In genomic region chrX:13010546-13010945, GRCh38 we compare ENCODE assay signal across 1 cellular context.
TF ChIP-seq lines count a peak whose summit lies in the region.

No MANE protein-coding gene starts in this region.

TF ChIP-seq in IMR-90, 13 proteins besides CTCF, POLR2A, EP300 and RAD21:
- TF ChIP-seq RCOR1 (IDR thresholded peaks at IDR 0.05; ENCODE audit: insufficient replicate concordance, low read length) (no peak), BHLHE40 (IDR thresholded peaks at IDR 0.05; ENCODE audit: low read depth, low read length) (no peak), NFE2L2 (IDR thresholded peaks at IDR 0.05; ENCODE audit: low read depth, low read length) (no peak), MAZ (IDR thresholded peaks at IDR 0.05; ENCODE audit: borderline replicate concordance, low read depth, low read length) (no peak), USF2 (IDR thresholded peaks at IDR 0.05; ENCODE audit: low read depth, low read length) (no peak)
